In the genomic region with DNA sequence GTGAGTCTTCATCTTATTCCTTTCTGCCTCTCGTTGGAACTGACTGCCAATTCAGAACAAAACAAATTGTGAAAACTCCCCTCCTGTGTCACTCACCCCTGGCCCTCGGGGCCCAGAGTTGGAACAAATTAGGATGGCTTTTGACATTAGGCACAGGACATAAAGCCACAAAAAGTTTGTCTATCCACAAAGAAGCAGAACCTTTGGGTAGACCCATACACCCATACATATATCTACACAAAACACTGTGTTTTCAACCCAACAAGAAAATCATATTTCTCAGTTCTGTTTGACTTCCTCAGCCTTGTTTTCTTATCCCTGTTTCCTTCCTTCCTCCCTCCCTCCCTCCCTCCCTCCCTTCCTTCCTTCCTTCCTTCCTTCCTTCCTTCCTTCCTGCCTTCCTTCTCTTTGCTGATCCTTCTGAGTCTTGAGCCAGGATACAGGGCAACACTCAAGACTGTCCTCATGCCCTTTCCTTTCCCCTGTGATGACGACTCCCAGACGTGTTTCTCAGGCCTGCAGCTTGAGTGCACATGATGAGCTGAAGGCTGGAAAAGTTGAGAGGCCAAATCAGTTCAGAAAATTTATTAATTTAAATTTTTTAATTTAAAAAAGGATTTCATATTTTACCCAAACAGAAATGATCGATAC, we compare ENCODE assay signal across 25 cellular contexts. TPM values are rescaled to one million over a fixed set of nuclear protein-coding genes. Genes with fewer than 3 reads are reported as not detected.
A peak's percentile ranks its signal among the peaks of the same experiment; 100 is the strongest.
DNase-seq lines count a peak whose midpoint lies in the region; ATAC-seq and TF ChIP-seq lines count a peak whose summit lies in the region.
"Had no signal": no experiment of that assay in that cellular context is flagged by ENCODE, and none has a peak within 500 bp of the region (broad histone marks: within the 10 kb centered on the region; RNA-seq: fewer than 3 reads in every experiment).

No MANE protein-coding gene starts in this region.

- no peak overlapping the region for H3K4me3 ChIP-seq in CD4-positive, alpha-beta memory T cell (ENCODE audit: low read length in 2 of 2)
- H3K4me3 ChIP-seq in dorsolateral prefrontal cortex (peak overlapping the region in 3 of 59 donors; percentile 8 to 34 (median 14)), upper lobe of right lung (no peak overlapping the region)
- H3K4me3 ChIP-seq: K562, PC-9 had no signal

- H3K9me3 ChIP-seq in CD4-positive, alpha-beta memory T cell (ENCODE audit: control insufficient read depth in 1 of 2, low read length in 2 of 2) = no peaks in the 10 kb centered on the region
- H3K9me3 ChIP-seq in upper lobe of right lung = no peaks in the 10 kb centered on the region

- no peaks in the 10 kb centered on the region for H3K27me3 Mint-ChIP-seq in activated CD4-positive, alpha-beta memory T cell treated with anti-CD3 and anti-CD28 coated beads for 36 hours
- H3K27me3 Mint-ChIP-seq in activated CD4-positive, alpha-beta memory T cell treated with anti-CD3 and anti-CD28 coated beads, Interleukin-2, amount 10 ng/mL, durations not matched to agents 7 days and 5 days = peaks cover 3% of the 10 kb centered on the region
- H3K27me3 Mint-ChIP-seq in CD4-positive, alpha-beta memory T cell = peaks cover 0 to 2% of the 10 kb centered on the region in 2 donors

- TF ChIP-seq CTCF in dorsolateral prefrontal cortex (IDR thresholded peaks at IDR 0.05 in 54 of 56, conservative IDR thresholded peaks at IDR 0.05 in 2 of 56; ENCODE audit: low read depth in 1 of 56, partially characterized antibody in 56 of 56) = no peak
- TF ChIP-seq CTCF in upper lobe of right lung (IDR thresholded peaks at IDR 0.05) = no peak

- H3K4me1 ChIP-seq in CD4-positive, alpha-beta memory T cell (ENCODE audit: insufficient read depth, low read length) = peaks cover 59% of the 10 kb centered on the region
- H3K4me1 ChIP-seq in upper lobe of right lung = no peaks in the 10 kb centered on the region

- H3K4me3 Mint-ChIP-seq in activated CD4-positive, alpha-beta memory T cell treated with anti-CD3 and anti-CD28 coated beads for 36 hours = no peak overlapping the region
- no peak overlapping the region for H3K4me3 Mint-ChIP-seq in activated CD4-positive, alpha-beta memory T cell treated with anti-CD3 and anti-CD28 coated beads, Interleukin-2, amount 10 ng/mL, durations not matched to agents 7 days and 5 days
- peak overlapping the region in 4 of 8 donors; percentile 46 to 93 (median 74) for H3K4me3 Mint-ChIP-seq in CD4-positive, alpha-beta memory T cell

- peak; percentile 17 for DNase-seq in activated CD4-positive, alpha-beta memory T cell treated with anti-CD3 and anti-CD28 coated beads for 36 hours
- no peak for DNase-seq in activated CD4-positive, alpha-beta memory T cell treated with anti-CD3 and anti-CD28 coated beads, Interleukin-2, amount 10 ng/mL, durations not matched to agents 7 days and 5 days
- no peak for DNase-seq in CD4-positive, alpha-beta memory T cell
- DNase-seq in dorsolateral prefrontal cortex = no peak
- no peak for DNase-seq in substantia nigra (lab: John Stamatoyannopoulos, UW)
- DNase-seq in mesenteric fat pad (ENCODE audit: low spot score) = no peak
- DNase-seq in upper lobe of right lung = no peak
- DNase-seq: 8988T; DMS53; H7; NCI-H2029; NCI-H446 treated with DMSO at 0.1 percent for 48 hours; NCI-H526; NCI-H82; NK-92 treated with Interleukin-12 subunit alpha and Interleukin-12 subunit beta, amount 100 ng/mL, for 24 hours; PC-9; RPMI8226; SHP77 had no signal

- H3K27ac ChIP-seq in CD4-positive, alpha-beta memory T cell (ENCODE audit: low read depth, low read length) = peak overlapping the region; percentile 10
- H3K27ac ChIP-seq in dorsolateral prefrontal cortex (peak overlapping the region in 47 of 59 donors; percentile 6 to 91 (median 73)), substantia nigra (ENCODE audit: low read depth, low read length, poor library complexity, severe bottlenecking) (peak overlapping the region; percentile 80), upper lobe of right lung (no peak overlapping the region)
- H3K27ac ChIP-seq: PC-9 had no signal

- ATAC-seq in upper lobe of right lung = no peak
- ATAC-seq: K562 had no signal

- peaks cover 59% of the 10 kb centered on the region for H3K4me1 Mint-ChIP-seq in activated CD4-positive, alpha-beta memory T cell treated with anti-CD3 and anti-CD28 coated beads for 36 hours (ENCODE audit: low read depth)
- peaks cover 49% of the 10 kb centered on the region for H3K4me1 Mint-ChIP-seq in activated CD4-positive, alpha-beta memory T cell treated with anti-CD3 and anti-CD28 coated beads, Interleukin-2, amount 10 ng/mL, durations not matched to agents 7 days and 5 days
- peaks cover 32 to 63% (median 55%) of the 10 kb centered on the region in 4 donors for H3K4me1 Mint-ChIP-seq in CD4-positive, alpha-beta memory T cell

- no peaks in the 10 kb centered on the region for H3K36me3 Mint-ChIP-seq in activated CD4-positive, alpha-beta memory T cell treated with anti-CD3 and anti-CD28 coated beads for 36 hours
- no peaks in the 10 kb centered on the region for H3K36me3 Mint-ChIP-seq in activated CD4-positive, alpha-beta memory T cell treated with anti-CD3 and anti-CD28 coated beads, Interleukin-2, amount 10 ng/mL, durations not matched to agents 7 days and 5 days (ENCODE audit: low read depth)
- peaks cover 2 to 3% of the 10 kb centered on the region in 2 donors for H3K36me3 Mint-ChIP-seq in CD4-positive, alpha-beta memory T cell

- H3K27ac Mint-ChIP-seq in activated CD4-positive, alpha-beta memory T cell treated with anti-CD3 and anti-CD28 coated beads for 36 hours = no peak overlapping the region
- no peak overlapping the region for H3K27ac Mint-ChIP-seq in activated CD4-positive, alpha-beta memory T cell treated with anti-CD3 and anti-CD28 coated beads, Interleukin-2, amount 10 ng/mL, durations not matched to agents 7 days and 5 days
- H3K27ac Mint-ChIP-seq in CD4-positive, alpha-beta memory T cell = peak overlapping the region; percentile 84 to 96 (median 91)

- no peaks in the 10 kb centered on the region for H3K36me3 ChIP-seq in CD4-positive, alpha-beta memory T cell (ENCODE audit: insufficient read depth, low read length)
- H3K36me3 ChIP-seq in upper lobe of right lung = no peaks in the 10 kb centered on the region

- CTCF ChIA-PET in activated CD4-positive, alpha-beta memory T cell treated with anti-CD3 and anti-CD28 coated beads for 36 hours (lab: Charles Lee) = interaction anchor here (0.7 to 5.2 kb wide), 3 partner anchors 11 to 26 kb away, joined by 3 to 53 read pairs (median 5); no protein-coding TSS in a partner anchor
- CTCF ChIA-PET in activated CD4-positive, alpha-beta memory T cell treated with anti-CD3 and anti-CD28 coated beads, Interleukin-2, amount 10 ng/mL, durations not matched to agents 7 days and 5 days (lab: Charles Lee) = interaction anchor here (0.7 to 3.3 kb wide), 2 partner anchors 16 to 507 kb away, joined by 3 to 26 read pairs; no protein-coding TSS in a partner anchor
- CTCF ChIA-PET in CD4-positive, alpha-beta memory T cell (lab: Charles Lee; ENCODE audit: partially characterized antibody) = interaction anchor here (1.1 to 10.9 kb wide), 5 partner anchors 14 to 48 kb away, joined by 3 to 83 read pairs (median 24); no protein-coding TSS in a partner anchor

- no peaks in the 10 kb centered on the region for H3K27me3 ChIP-seq in CD4-positive, alpha-beta memory T cell (ENCODE audit: insufficient read depth, low read length)
- H3K27me3 ChIP-seq in dorsolateral prefrontal cortex = peaks cover 0 to 21% (median 0%) of the 10 kb centered on the region in 45 donors
- H3K27me3 ChIP-seq in upper lobe of right lung = peaks cover 5% of the 10 kb centered on the region

- no peaks in the 10 kb centered on the region for H3K9me3 Mint-ChIP-seq in activated CD4-positive, alpha-beta memory T cell treated with anti-CD3 and anti-CD28 coated beads for 36 hours
- H3K9me3 Mint-ChIP-seq in activated CD4-positive, alpha-beta memory T cell treated with anti-CD3 and anti-CD28 coated beads, Interleukin-2, amount 10 ng/mL, durations not matched to agents 7 days and 5 days = no peaks in the 10 kb centered on the region
- H3K9me3 Mint-ChIP-seq in CD4-positive, alpha-beta memory T cell = peaks cover 0 to 3% (median 0%) of the 10 kb centered on the region in 8 donors

- intact Hi-C loops in activated CD4-positive, alpha-beta memory T cell treated with anti-CD3 and anti-CD28 coated beads for 36 hours (cut with micrococcal nuclease) = loop anchor here (5.0 kb wide), 5 partner anchors 43 to 1812 kb away; a partner anchor contains a TSS
- intact Hi-C loops in CD4-positive, alpha-beta memory T cell (cut with micrococcal nuclease) = loop anchor here (2.0 to 10.0 kb wide), 4 partner anchors 13 to 841 kb away; a partner anchor contains a TSS
- intact Hi-C loops in dorsolateral prefrontal cortex (cut with DNase I) (loop anchor here in 1 of 2 donors (10.0 kb wide), 1 partner anchor 49 kb away; no protein-coding TSS in a partner anchor), upper lobe of right lung (cut with DNase I) (no loop called here)

- POLR2A ChIA-PET in activated CD4-positive, alpha-beta memory T cell treated with anti-CD3 and anti-CD28 coated beads for 36 hours (lab: Charles Lee) = no interaction called here
- POLR2A ChIA-PET in activated CD4-positive, alpha-beta memory T cell treated with anti-CD3 and anti-CD28 coated beads, Interleukin-2, amount 10 ng/mL, durations not matched to agents 7 days and 5 days (lab: Charles Lee) = no interaction called here
- POLR2A ChIA-PET in CD4-positive, alpha-beta memory T cell (lab: Charles Lee; ENCODE audit: partially characterized antibody) = interaction anchor here (0.6 to 5.9 kb wide), 3 partner anchors 8 to 258 kb away, joined by 3 to 90 read pairs (median 10); no protein-coding TSS in a partner anchor

RNA-seq across cellular contexts. Expression of a gene that starts 41.7 kb away (rescaled TPM):
- not detected for total RNA-seq in activated CD4-positive, alpha-beta memory T cell treated with anti-CD3 and anti-CD28 coated beads for 36 hours
- total RNA-seq in activated CD4-positive, alpha-beta memory T cell treated with anti-CD3 and anti-CD28 coated beads, Interleukin-2, amount 10 ng/mL, durations not matched to agents 7 days and 5 days = not detected
- not detected for total RNA-seq in CD4-positive, alpha-beta memory T cell
- not detected for polyA plus RNA-seq in CD4-positive, alpha-beta memory T cell
- total RNA-seq in dorsolateral prefrontal cortex (10 to 100 TPM in 101 of 120 experiments, 1 to 10 TPM in 19; 5.9 to 47.3 (median 14.2) TPM), mesenteric fat pad (not detected), upper lobe of right lung (not detected)
- total RNA-seq: G401, HT-29, K562, LHCN-M2, MCF 10A, PC-9, SK-MEL-5 had no signal
- polyA plus RNA-seq: BJ had no signal

Comparison
In these comparisons a context has a peak if more than half of its experiments do, and no peak if none do; other contexts are left out.
1. H3K27ac Mint-ChIP-seq: peak in CD4-positive, alpha-beta memory T cell (7 of 7); none in activated CD4-positive, alpha-beta memory T cell treated with anti-CD3 and anti-CD28 coated beads for 36 hours (single experiment) and activated CD4-positive, alpha-beta memory T cell treated with anti-CD3 and anti-CD28 coated beads, Interleukin-2, amount 10 ng/mL, durations not matched to agents 7 days and 5 days (single experiment).